ENCODE assay signal across 8 cellular contexts in the genomic region with DNA sequence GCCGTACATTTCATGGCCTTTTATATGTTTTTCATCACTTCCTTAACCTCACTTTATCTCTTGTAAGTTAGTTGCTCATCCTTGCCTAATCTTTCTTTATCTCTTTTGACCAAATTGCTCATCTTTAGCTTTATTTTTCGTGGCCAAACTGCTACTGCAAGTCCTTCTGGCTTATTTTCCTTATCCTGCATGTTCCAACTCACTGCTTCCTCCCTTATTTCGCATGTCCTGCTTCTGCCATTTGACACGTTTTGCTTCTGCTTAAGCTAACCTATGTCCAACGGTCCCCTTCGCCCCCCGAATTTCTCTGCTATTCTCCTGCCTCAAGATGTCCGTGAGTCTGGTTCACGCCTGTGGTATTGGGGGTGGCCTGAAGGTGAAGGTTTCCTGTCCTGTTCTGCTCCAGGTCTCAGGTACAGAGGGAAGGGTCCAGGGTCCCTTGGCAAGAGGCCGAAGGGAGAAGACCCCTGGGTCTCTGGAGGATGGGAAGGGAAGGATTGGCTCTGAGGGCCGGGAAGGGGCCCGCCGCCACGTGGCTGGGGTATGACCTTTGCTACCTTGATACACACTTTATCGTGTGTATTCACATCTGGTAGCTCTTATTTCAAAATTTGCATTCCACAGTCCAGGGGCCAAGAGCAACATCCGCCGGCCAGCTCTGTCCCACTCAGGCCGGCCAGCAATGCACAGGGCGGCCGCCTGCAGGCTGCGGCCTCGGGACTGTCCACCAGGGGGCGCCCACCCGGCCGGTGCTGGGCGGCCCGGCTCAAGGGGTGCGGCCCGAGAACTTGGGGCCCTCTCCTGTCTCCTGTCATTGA. TPM values are rescaled to one million over a fixed set of nuclear protein-coding genes. Genes with fewer than 3 reads are reported as not detected.
DNase-seq lines count a peak whose midpoint lies in the region; ATAC-seq and TF ChIP-seq lines count a peak whose summit lies in the region.

No MANE protein-coding gene starts in this region.

- H4K20me1 ChIP-seq in mammary epithelial cell (ENCODE audit: insufficient read depth, low read length) = no peaks in the 10 kb centered on the region

- dilution Hi-C loops in mammary epithelial cell (cut with HindIII; ENCODE audit: low sequenced_read_pairs) = no loop called here

- H3K79me2 ChIP-seq in mammary epithelial cell (ENCODE audit: insufficient read depth, low read length) = no peaks in the 10 kb centered on the region

- H3K36me3 ChIP-seq in WERI-Rb-1 (no peaks in the 10 kb centered on the region), mammary epithelial cell (ENCODE audit: insufficient read depth, low read length) (no peaks in the 10 kb centered on the region), right lobe of liver (no peaks in the 10 kb centered on the region)

- peak; percentile 92 for TF ChIP-seq CTCF in GM12865 (IDR thresholded peaks at IDR 0.05; ENCODE audit: insufficient read depth, low read depth, low read length, missing control alignments)
- peak; percentile 85 for TF ChIP-seq CTCF in WERI-Rb-1 (IDR thresholded peaks at IDR 0.05; ENCODE audit: low read depth, low read length)
- TF ChIP-seq CTCF in mammary epithelial cell (conservative IDR thresholded peaks at IDR 0.05 in 1 of 2, IDR thresholded peaks at IDR 0.05 in 1 of 2; ENCODE audit: extremely low read depth in 1 of 2, insufficient read depth in 1 of 2, low read depth in 1 of 2, low read length in 2 of 2) = peak; percentile 77 to 97
- TF ChIP-seq CTCF in right lobe of liver (IDR thresholded peaks at IDR 0.05) = peak; percentile 98 to 100 (median 100)

- 40% methylated on average over 19 of the region's 29 CpGs for WGBS in mammary epithelial cell (ENCODE audit: low coverage, missing lambda C conversion rate)
- 38% methylated on average over 12 of the region's 29 CpGs for WGBS in right lobe of liver (ENCODE audit: insufficient coverage, low coverage, low lambda C conversion rate, missing lambda C conversion rate)

- peak overlapping the region; percentile 31 for H3K4me2 ChIP-seq in mammary epithelial cell (ENCODE audit: insufficient read depth, low read depth, low read length)

- no peak overlapping the region for H3K4me3 ChIP-seq in GM12865 (ENCODE audit: low read depth, low read length)
- no peak overlapping the region for H3K4me3 ChIP-seq in WERI-Rb-1 (ENCODE audit: low read depth, low read length)
- no peak overlapping the region for H3K4me3 ChIP-seq in mammary epithelial cell (replicated peaks in 1 of 3; ENCODE audit: insufficient read depth in 1 of 3, low read depth in 2 of 3, low read length in 3 of 3)
- H3K4me3 ChIP-seq in right lobe of liver = no peak overlapping the region

- H3K27me3 ChIP-seq in WERI-Rb-1 (ENCODE audit: insufficient read depth, low read depth, severe bottlenecking) = no peaks in the 10 kb centered on the region
- H3K27me3 ChIP-seq in mammary epithelial cell (ENCODE audit: insufficient read depth, low read length) = no peaks in the 10 kb centered on the region
- H3K27me3 ChIP-seq in right lobe of liver = no peaks in the 10 kb centered on the region

- intact Hi-C loops in mammary epithelial cell (cut with micrococcal nuclease) (loop anchor here (1.0 to 2.0 kb wide), 3 partner anchors 37 to 164 kb away; no protein-coding TSS in a partner anchor), right lobe of liver (cut with DNase I) (no loop called here)

- in situ Hi-C loops in mammary epithelial cell (cut with MboI; ENCODE audit: low sequenced_read_pairs in 2 of 2) = no loop called here

- no peak overlapping the region for H3K9ac ChIP-seq in mammary epithelial cell (ENCODE audit: insufficient read depth, low read length)

- peak; percentile 61 for ATAC-seq in HG03571 (IDR thresholded peaks at IDR 0.05; ENCODE audit: unreplicated experiment)
- peak; percentile 90 to 99 (median 92) for ATAC-seq in right lobe of liver

- peak; percentile 14 for TF ChIP-seq POLR2A in right lobe of liver (IDR thresholded peaks at IDR 0.05)

- DNase-seq in GM12865 (ENCODE audit: low read depth) (peak; percentile 70), WERI-Rb-1 (peak; percentile 48), mammary epithelial cell (peak; percentile 38), right lobe of liver (peak; percentile 77 to 82 (median 80)), amniotic stem cell (lab: John Stamatoyannopoulos, UW) (no peak), DMS114 treated with DMSO at 0.1 percent for 48 hours (lab: John Stamatoyannopoulos, UW; ENCODE audit: unreplicated experiment) (no peak)
- DNase-seq in stimulated activated CD8-positive, alpha-beta memory T cell treated with anti-CD3 and anti-CD28 coated beads, Interleukin-12 subunit alpha, Interleukin-12 subunit beta, amount 100 ng/mL, for 24 hours (ENCODE audit: extremely low read depth) = peak; percentile 47

- H3K4me1 ChIP-seq in mammary epithelial cell (ENCODE audit: insufficient read depth, low read length) = no peaks in the 10 kb centered on the region
- peaks cover 0 to 16% (median 5%) of the 10 kb centered on the region in 4 donors for H3K4me1 ChIP-seq in right lobe of liver

- H3K9me3 ChIP-seq in WERI-Rb-1 (ENCODE audit: severe bottlenecking) (no peaks in the 10 kb centered on the region), mammary epithelial cell (replicated peaks; ENCODE audit: insufficient read depth, low read length) (no peaks in the 10 kb centered on the region), right lobe of liver (no peaks in the 10 kb centered on the region)

- CTCF ChIA-PET in mammary epithelial cell (lab: Charles Lee; ENCODE audit: low non-redundant PET) = interaction anchor here (0.6 to 1.3 kb wide), 4 partner anchors 37 to 164 kb away, joined by 3 to 9 read pairs (median 6); partner anchors contain the start of gene KMT5C

- BruUV-seq in mammary epithelial cell (replicated peaks; lab: Mats Ljungman, UMichigan) = no TSS peak

- peak overlapping the region; percentile 77 for H2AFZ ChIP-seq in mammary epithelial cell (ENCODE audit: low read depth, low read length)

- H3K27ac ChIP-seq in WERI-Rb-1 (no peak overlapping the region), mammary epithelial cell (ENCODE audit: insufficient read depth, low read depth, low read length) (no peak overlapping the region), right lobe of liver (peak overlapping the region in 2 of 3 donors; percentile 46 to 84)

RNA-seq across cellular contexts. Expression of gene C19orf85, which starts 2.9 kb away (rescaled TPM):
- not detected for total RNA-seq in mammary epithelial cell
- not detected for polyA plus RNA-seq in mammary epithelial cell
- polyA minus RNA-seq in mammary epithelial cell = not detected
- total RNA-seq in right lobe of liver = not detected

RNA-seq across cellular contexts. Expression of gene ISOC2, which starts 6.0 kb away (rescaled TPM):
- total RNA-seq in mammary epithelial cell (10 to 100 TPM; 38.9 to 65.0 TPM), right lobe of liver (100 to 1,000 TPM in 3 of 6 experiments, 10 to 100 TPM in 3; 69.4 to 222 (median 100) TPM)
- polyA plus RNA-seq in mammary epithelial cell = 55.7 TPM
- 17.0 TPM for polyA minus RNA-seq in mammary epithelial cell

RNA-seq across cellular contexts. Expression of gene ZNF628, which starts 9.0 kb away (rescaled TPM):
- total RNA-seq in mammary epithelial cell (1 to 10 TPM; 2.7 to 10.0 TPM), right lobe of liver (1 to 10 TPM; 3.4 to 9.2 (median 4.4) TPM)
- 1.7 TPM for polyA plus RNA-seq in mammary epithelial cell
- 0.62 TPM for polyA minus RNA-seq in mammary epithelial cell

RNA-seq across cellular contexts. Expression of gene NAT14, which starts 17.5 kb away (rescaled TPM):
- total RNA-seq in mammary epithelial cell (10 to 100 TPM in 1 of 2 donors, 1 to 10 TPM in 1; 5.0 to 26.3 TPM), right lobe of liver (1 to 10 TPM; 2.5 to 6.0 (median 3.9) TPM)
- 11.4 TPM for polyA plus RNA-seq in mammary epithelial cell
- 1.4 TPM for polyA minus RNA-seq in mammary epithelial cell

RNA-seq across cellular contexts. Expression of gene SSC5D, which starts 20.8 kb away (rescaled TPM):
- under 1 TPM; 0.09 to 0.50 TPM for total RNA-seq in mammary epithelial cell
- polyA plus RNA-seq in mammary epithelial cell = not detected
- not detected for polyA minus RNA-seq in mammary epithelial cell
- 1 to 10 TPM in 4 of 6 experiments, under 1 TPM in 2; 0.35 to 1.6 (median 1.2) TPM for total RNA-seq in right lobe of liver

Comparison
In these comparisons a context has a peak if more than half of its experiments do, and no peak if none do; other contexts are left out.
1. DNase-seq: peak in GM12865 (single experiment), WERI-Rb-1 (single experiment), mammary epithelial cell (single experiment), right lobe of liver (3 of 3) and stimulated activated CD8-positive, alpha-beta memory T cell treated with anti-CD3 and anti-CD28 coated beads, Interleukin-12 subunit alpha, Interleukin-12 subunit beta, amount 100 ng/mL, for 24 hours (single experiment); none in amniotic stem cell (single experiment) and DMS114 treated with DMSO at 0.1 percent for 48 hours (single experiment).
2. H3K27ac ChIP-seq: peak in right lobe of liver (2 of 3); none in WERI-Rb-1 (single experiment) and mammary epithelial cell (single experiment).
3. Peak in every context shown above with its lines, with median percentiles within 50 percentile points of each other: CTCF ChIP-seq.